In genomic region chr12:65631621-65632111, GRCh38 we compare ENCODE assay signal across 10 cellular contexts.
DNase-seq lines count a peak whose midpoint lies in the region; ATAC-seq, FAIRE-seq and TF ChIP-seq lines count a peak whose summit lies in the region.
"Had no signal": no experiment of that assay in that cellular context is flagged by ENCODE, and none has a peak within 500 bp of the region (broad histone marks: within the 10 kb centered on the region; RNA-seq: fewer than 3 reads in every experiment).

No MANE protein-coding gene starts in this region.

- H4K20me1 ChIP-seq in keratinocyte (ENCODE audit: control insufficient read depth, extremely low read depth, insufficient read depth, low read length), result no peaks in the 10 kb centered on the region

- peaks cover 62% of the 10 kb centered on the region for H3K4me1 ChIP-seq in keratinocyte (ENCODE audit: control insufficient read depth, extremely low read depth, insufficient read depth, low read length)
- H3K4me1 ChIP-seq in aorta (ENCODE audit: control insufficient read depth in 1 of 2, insufficient read depth in 2 of 2, low read length in 2 of 2), result peaks cover 0 to 9% of the 10 kb centered on the region in 2 donors

- in situ Hi-C loops in brain microvascular endothelial cell (cut with HindIII; ENCODE audit: low pct_ligation_motif_present, low sequenced_read_pairs), result no loop called here

- FAIRE-seq in keratinocyte (lab: Jason Lieb, UNC), result peak; percentile 95

- dilution Hi-C loops in keratinocyte (cut with MboI; ENCODE audit: extremely low pct_ligation_motif_present, low sequenced_read_pairs), result no loop called here

- H3K9me3 ChIP-seq in keratinocyte (ENCODE audit: control insufficient read depth, low read depth, low read length), result no peaks in the 10 kb centered on the region
- H3K9me3 ChIP-seq in aorta (ENCODE audit: control insufficient read depth, low read length), result no peaks in the 10 kb centered on the region

- H3K9ac ChIP-seq in keratinocyte (ENCODE audit: control insufficient read depth, extremely low read depth, insufficient read depth, low read length), result peak overlapping the region; percentile 75

- TF ChIP-seq CTCF in brain microvascular endothelial cell (IDR thresholded peaks at IDR 0.05; ENCODE audit: low read depth, low read length, missing control alignments) (no peak), keratinocyte (optimal IDR thresholded peaks at IDR 0.05 in 1 of 3, IDR thresholded peaks at IDR 0.05 in 1 of 3, conservative IDR thresholded peaks at IDR 0.05 in 1 of 3; ENCODE audit: extremely low read depth in 1 of 3, insufficient read depth in 2 of 3, low read length in 3 of 3) (no peak), GM10266 (IDR thresholded peaks at IDR 0.05; ENCODE audit: control insufficient read depth, insufficient read depth, low read depth, missing control alignments) (no peak)

- no peak overlapping the region for H2AFZ ChIP-seq in keratinocyte (ENCODE audit: control insufficient read depth, low read length)

- H3K4me3 ChIP-seq in brain microvascular endothelial cell (ENCODE audit: low read depth, low read length) (no peak overlapping the region), keratinocyte (ENCODE audit: control insufficient read depth in 2 of 3, extremely low read depth in 1 of 3, insufficient read depth in 2 of 3, low read depth in 1 of 3, low read length in 3 of 3) (no peak overlapping the region), aorta (ENCODE audit: low read length in 2 of 2) (no peak overlapping the region)

- ATAC-seq in Right ventricle myocardium inferior, result peak; percentile 81
- peak; percentile 81 for ATAC-seq in aorta (ENCODE audit: low FRiP score)
- ATAC-seq: left lobe of liver had no signal

- intact Hi-C loops in Right ventricle myocardium inferior (cut with DNase I), result no loop called here
- intact Hi-C loops in cardiac septum (cut with DNase I), result no loop called here
- intact Hi-C loops in aorta (cut with DNase I), result no loop called here

- H3K27me3 ChIP-seq in brain microvascular endothelial cell (replicated peaks), result no peaks in the 10 kb centered on the region
- H3K27me3 ChIP-seq in keratinocyte (ENCODE audit: control insufficient read depth, extremely low read depth, insufficient read depth, low read length), result no peaks in the 10 kb centered on the region
- H3K27me3 ChIP-seq in aorta (ENCODE audit: control insufficient read depth in 1 of 2, insufficient read depth in 2 of 2, low read length in 1 of 2), result no peaks in the 10 kb centered on the region

- no peak for DNase-seq in Right ventricle myocardium inferior (ENCODE audit: missing footprints)
- no peak for DNase-seq in cardiac septum (ENCODE audit: low spot score)
- peak; percentile 99 for DNase-seq in brain microvascular endothelial cell
- peak; percentile 97 for DNase-seq in keratinocyte (ENCODE audit: low read depth, low spot score)
- no peak for DNase-seq in aorta
- DNase-seq in NCI-H1694 (lab: John Stamatoyannopoulos, UW), result no peak
- DNase-seq in GM10266 (ENCODE audit: extremely low spot score), result no peak
- DNase-seq in stimulated activated CD4-positive, alpha-beta T cell treated with anti-CD3 and anti-CD28 coated beads, Interleukin-2, amount 100 ng/mL, for 48 hours, result no peak
- DNase-seq: NCI-H2227 treated with DMSO at 0.1 percent for 48 hours had no signal

- peak overlapping the region; percentile 44 for H3K4me2 ChIP-seq in keratinocyte (ENCODE audit: control insufficient read depth, extremely low read depth, insufficient read depth, low read depth, low read length)

- H3K9me1 ChIP-seq in keratinocyte (ENCODE audit: control insufficient read depth, extremely low read depth, insufficient read depth, low read length), result no peaks in the 10 kb centered on the region

- no peaks in the 10 kb centered on the region for H3K36me3 ChIP-seq in brain microvascular endothelial cell (replicated peaks)
- H3K36me3 ChIP-seq in keratinocyte (ENCODE audit: control insufficient read depth in 2 of 2, extremely low read depth in 1 of 2, insufficient read depth in 2 of 2, low read length in 2 of 2), result no peaks in the 10 kb centered on the region
- H3K36me3 ChIP-seq in aorta (ENCODE audit: control insufficient read depth in 1 of 2, insufficient read depth in 2 of 2, low read length in 1 of 2), result no peaks in the 10 kb centered on the region

- no peaks in the 10 kb centered on the region for H3K79me2 ChIP-seq in keratinocyte (ENCODE audit: control insufficient read depth, insufficient read depth, low read length)

- 13 to 16% methylated on average over 8 of the region's 8 CpGs for WGBS in aorta, 2 donors

- H3K27ac ChIP-seq in brain microvascular endothelial cell (peak overlapping the region; percentile 98), keratinocyte (ENCODE audit: control insufficient read depth, insufficient read depth, low read length) (peak overlapping the region; percentile 97), aorta (ENCODE audit: low read depth in 1 of 2, low read length in 2 of 2) (no peak overlapping the region)

Comparison
In these comparisons a context has a peak if more than half of its experiments do, and no peak if none do; other contexts are left out.
1. DNase-seq: peak in brain microvascular endothelial cell (single experiment) and keratinocyte (single experiment); none in Right ventricle myocardium inferior (single experiment), cardiac septum (single experiment), aorta (0 of 2), NCI-H1694 (single experiment), GM10266 (single experiment) and stimulated activated CD4-positive, alpha-beta T cell treated with anti-CD3 and anti-CD28 coated beads, Interleukin-2, amount 100 ng/mL, for 48 hours (0 of 2).
2. H3K27ac ChIP-seq: peak in brain microvascular endothelial cell (single experiment) and keratinocyte (single experiment); none in aorta (0 of 2).